ENCODE assay signal across 11 cellular contexts in the genomic region with DNA sequence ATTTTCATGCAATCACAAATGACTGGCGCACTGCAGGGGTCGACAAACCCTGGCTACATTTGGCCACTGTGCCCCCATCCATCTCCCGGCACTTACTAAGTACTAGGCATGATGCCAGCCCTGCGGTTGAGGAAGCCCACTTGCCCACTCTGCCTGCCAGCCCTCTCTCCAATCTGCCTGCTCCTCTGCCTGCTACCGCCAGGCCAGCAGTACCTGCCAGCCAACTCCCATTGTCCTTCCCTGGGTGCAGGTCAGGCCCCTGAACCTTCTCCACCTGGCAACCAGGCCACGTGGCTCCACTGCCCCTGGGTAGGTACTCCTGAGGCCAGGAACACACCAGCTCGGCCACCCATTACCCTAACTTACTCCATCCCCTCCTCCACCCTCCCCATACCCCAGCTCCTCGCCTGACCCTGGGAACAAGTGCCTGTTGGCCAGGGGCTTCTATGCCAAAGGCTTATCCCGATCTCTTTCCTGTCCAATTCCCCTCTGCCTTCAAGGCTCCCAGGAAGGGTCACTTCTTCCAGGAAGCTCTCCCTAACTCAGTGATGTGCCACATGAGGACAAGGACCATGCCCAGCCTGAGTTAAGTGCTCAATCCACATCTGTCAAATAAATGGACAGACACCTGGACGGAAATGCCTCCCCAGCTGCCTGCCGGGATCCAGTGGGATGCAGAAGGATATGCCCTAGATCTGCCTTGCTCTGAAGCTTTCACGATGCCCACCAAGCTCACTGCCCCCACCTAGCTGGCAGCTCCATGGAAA. TPM values are rescaled to one million over a fixed set of nuclear protein-coding genes. Genes with fewer than 3 reads are reported as not detected.
DNase-seq lines count a peak whose midpoint lies in the region; ATAC-seq and TF ChIP-seq lines count a peak whose summit lies in the region.
"Had no signal": no experiment of that assay in that cellular context is flagged by ENCODE, and none has a peak within 500 bp of the region (broad histone marks: within the 10 kb centered on the region; RNA-seq: fewer than 3 reads in every experiment).

No MANE protein-coding gene starts in this region.

- ATAC-seq in heart left ventricle (no peak), Right ventricle myocardium inferior (no peak), upper lobe of left lung (ENCODE audit: low FRiP score in 2 of 2) (no peak), GM18861 (IDR thresholded peaks at IDR 0.05; ENCODE audit: unreplicated experiment) (no peak)
- ATAC-seq: esophagus mucosa had no signal

- no peak overlapping the region for H3K4me3 ChIP-seq in heart left ventricle
- peak overlapping the region in 1 of 4 donors; percentile 3 for H3K4me3 ChIP-seq in upper lobe of left lung

- H3K4me3 Mint-ChIP-seq in activated naive CD8-positive, alpha-beta T cell: peak overlapping the region; percentile 96
- H3K4me3 Mint-ChIP-seq in mesothelial cell of epicardium (no peak overlapping the region), CD14-positive monocyte (peak overlapping the region in 1 of 2 donors; percentile 14)

- 62 to 68% (median 64%) methylated on average over 11 to 12 of the region's 12 CpGs for WGBS in heart left ventricle, 4 donors
- WGBS in upper lobe of left lung, 2 donors: 63 to 75% methylated on average over 12 of the region's 12 CpGs

- TF ChIP-seq POLR2A in heart left ventricle (IDR thresholded peaks at IDR 0.05) (no peak), upper lobe of left lung (IDR thresholded peaks at IDR 0.05) (no peak)

- H3K27me3 Mint-ChIP-seq in activated naive CD8-positive, alpha-beta T cell: no peaks in the 10 kb centered on the region
- H3K27me3 Mint-ChIP-seq in mesothelial cell of epicardium (ENCODE audit: low read depth) (no peaks in the 10 kb centered on the region), CD14-positive monocyte (ENCODE audit: low read depth in 3 of 3) (peaks cover 5 to 9% (median 8%) of the 10 kb centered on the region in 3 donors)

- H3K27me3 ChIP-seq in heart left ventricle (no peaks in the 10 kb centered on the region), upper lobe of left lung (no peaks in the 10 kb centered on the region)

- peaks cover 83% of the 10 kb centered on the region for H3K4me1 Mint-ChIP-seq in activated naive CD8-positive, alpha-beta T cell (ENCODE audit: low read depth)
- peaks cover 76% of the 10 kb centered on the region for H3K4me1 Mint-ChIP-seq in mesothelial cell of epicardium
- peaks cover 19% of the 10 kb centered on the region for H3K4me1 Mint-ChIP-seq in CD14-positive monocyte

- DNase-seq in heart left ventricle (peak in 3 of 5 donors; percentile 21 to 37 (median 25)), Right ventricle myocardium inferior (ENCODE audit: missing footprints) (no peak), mesothelial cell of epicardium (ENCODE audit: low spot score in 2 of 2, unreplicated experiment in 2 of 2) (no peak), upper lobe of left lung (no peak), CD14-positive monocyte (ENCODE audit: low spot score) (no peak), ACHN (no peak)
- DNase-seq: EL, WERI-Rb-1 had no signal

- TF ChIP-seq CTCF in heart left ventricle (IDR thresholded peaks at IDR 0.05) (no peak), mesothelial cell of epicardium (IDR thresholded peaks at IDR 0.05; ENCODE audit: unreplicated experiment) (no peak), upper lobe of left lung (IDR thresholded peaks at IDR 0.05) (no peak), CD14-positive monocyte (IDR thresholded peaks at IDR 0.05) (no peak)

- no peak for TF ChIP-seq EP300 in upper lobe of left lung (IDR thresholded peaks at IDR 0.05)

- H3K27ac ChIP-seq in heart left ventricle (peak overlapping the region; percentile 66 to 95 (median 82)), upper lobe of left lung (peak overlapping the region in 3 of 4 donors; percentile 55 to 70 (median 68))
- H3K27ac ChIP-seq: WERI-Rb-1 had no signal

- H3K36me3 ChIP-seq in heart left ventricle (peaks cover 0 to 4% (median 0%) of the 10 kb centered on the region in 9 donors), upper lobe of left lung (no peaks in the 10 kb centered on the region)

- peak overlapping the region; percentile 99 for H3K27ac Mint-ChIP-seq in activated naive CD8-positive, alpha-beta T cell
- H3K27ac Mint-ChIP-seq in mesothelial cell of epicardium: peak overlapping the region; percentile 69
- no peak overlapping the region for H3K27ac Mint-ChIP-seq in CD14-positive monocyte

- no peaks in the 10 kb centered on the region for H3K9me3 ChIP-seq in heart left ventricle
- H3K9me3 ChIP-seq in upper lobe of left lung: no peaks in the 10 kb centered on the region

- in situ Hi-C loops in ACHN (cut with HindIII; ENCODE audit: low pct_ligation_motif_present, low pct_unique_long_range_greater_than_20kb, low sequenced_read_pairs): no loop called here

- no peaks in the 10 kb centered on the region for H3K36me3 Mint-ChIP-seq in activated naive CD8-positive, alpha-beta T cell
- no peaks in the 10 kb centered on the region for H3K36me3 Mint-ChIP-seq in mesothelial cell of epicardium
- peaks cover 0 to 2% of the 10 kb centered on the region in 2 donors for H3K36me3 Mint-ChIP-seq in CD14-positive monocyte

- no peaks in the 10 kb centered on the region for H3K9me3 Mint-ChIP-seq in activated naive CD8-positive, alpha-beta T cell (ENCODE audit: low read depth)
- H3K9me3 Mint-ChIP-seq in mesothelial cell of epicardium (no peaks in the 10 kb centered on the region), CD14-positive monocyte (peaks cover 0 to 2% (median 0%) of the 10 kb centered on the region in 7 donors)

- H3K4me1 ChIP-seq in heart left ventricle (peaks cover 0 to 100% (median 95%) of the 10 kb centered on the region in 12 donors), upper lobe of left lung (peaks cover 73 to 100% (median 95%) of the 10 kb centered on the region in 4 donors)

- intact Hi-C loops in heart left ventricle (cut with DNase I) (no loop called here), Right ventricle myocardium inferior (cut with DNase I) (no loop called here), CD14-positive monocyte (cut with micrococcal nuclease) (no loop called here)

RNA-seq across cellular contexts. Expression of a gene that starts 6.6 kb away (rescaled TPM):
- total RNA-seq in heart left ventricle (10 to 100 TPM in 7 of 9 donors, 1 to 10 TPM in 2; 5.4 to 45.2 (median 24.1) TPM), Right ventricle myocardium inferior (25.3 TPM), mesothelial cell of epicardium (62.8 to 68.8 TPM (median 67.4 TPM) in 3 replicates), upper lobe of left lung (10 to 100 TPM; 17.8 to 60.7 (median 48.0) TPM)
- polyA plus RNA-seq in heart left ventricle (10 to 100 TPM in 1 of 2 donors, 1 to 10 TPM in 1; 9.2 to 10.4 TPM), CD14-positive monocyte (1 to 10 TPM in 1 of 2 donors, under 1 TPM in 1; 0.86 to 2.3 TPM)

RNA-seq across cellular contexts. Expression of a gene that starts 36.5 kb away (rescaled TPM):
- total RNA-seq in heart left ventricle: 10 to 100 TPM in 7 of 9 donors, 1 to 10 TPM in 2; 7.2 to 19.5 (median 11.7) TPM
- polyA plus RNA-seq in heart left ventricle: 10 to 100 TPM; 15.3 to 31.7 TPM
- total RNA-seq in Right ventricle myocardium inferior: 11.9 TPM
- total RNA-seq in mesothelial cell of epicardium: 36.8 to 37.5 TPM (median 36.9 TPM) in 3 replicates
- total RNA-seq in upper lobe of left lung: 10 to 100 TPM; 20.1 to 40.7 (median 25.6) TPM
- 10 to 100 TPM; 25.4 to 28.7 TPM for polyA plus RNA-seq in CD14-positive monocyte

RNA-seq across cellular contexts. Expression of a gene that starts 43.6 kb away (rescaled TPM):
- total RNA-seq in heart left ventricle: under 1 TPM in 7 of 9 donors, not detected in 2; 0.33 to 0.77 (median 0.51) TPM
- under 1 TPM; 0.12 to 0.15 TPM for polyA plus RNA-seq in heart left ventricle
- total RNA-seq in Right ventricle myocardium inferior: not detected
- 7.6 to 9.0 TPM (median 8.2 TPM) in 3 replicates for total RNA-seq in mesothelial cell of epicardium
- 10 to 100 TPM in 3 of 6 donors, 1 to 10 TPM in 3; 4.1 to 38.8 (median 10.0) TPM for total RNA-seq in upper lobe of left lung
- under 1 TPM; 0.31 to 0.57 TPM for polyA plus RNA-seq in CD14-positive monocyte

RNA-seq across cellular contexts. Expression of a gene that starts 57.3 kb away (rescaled TPM):
- 10 to 100 TPM; 28.3 to 66.1 (median 42.6) TPM for total RNA-seq in heart left ventricle
- 10 to 100 TPM; 17.0 to 72.0 TPM for polyA plus RNA-seq in heart left ventricle
- total RNA-seq in Right ventricle myocardium inferior: 21.9 TPM
- total RNA-seq in mesothelial cell of epicardium: 14.5 to 16.1 TPM (median 15.8 TPM) in 3 replicates
- 100 to 1,000 TPM in 1 of 6 donors, 10 to 100 TPM in 5; 41.3 to 105 (median 56.2) TPM for total RNA-seq in upper lobe of left lung
- 10 to 100 TPM in 1 of 2 donors, 1 to 10 TPM in 1; 8.9 to 10.3 TPM for polyA plus RNA-seq in CD14-positive monocyte

Comparison
In these comparisons a context has a peak if more than half of its experiments do, and no peak if none do; other contexts are left out.
1. DNase-seq: peak in heart left ventricle (3 of 5); none in Right ventricle myocardium inferior (single experiment), mesothelial cell of epicardium (0 of 2), upper lobe of left lung (0 of 2), CD14-positive monocyte (single experiment) and ACHN (single experiment).
2. H3K27ac Mint-ChIP-seq: peak in activated naive CD8-positive, alpha-beta T cell (single experiment) and mesothelial cell of epicardium (single experiment); none in CD14-positive monocyte (0 of 7).